In the genomic region with DNA sequence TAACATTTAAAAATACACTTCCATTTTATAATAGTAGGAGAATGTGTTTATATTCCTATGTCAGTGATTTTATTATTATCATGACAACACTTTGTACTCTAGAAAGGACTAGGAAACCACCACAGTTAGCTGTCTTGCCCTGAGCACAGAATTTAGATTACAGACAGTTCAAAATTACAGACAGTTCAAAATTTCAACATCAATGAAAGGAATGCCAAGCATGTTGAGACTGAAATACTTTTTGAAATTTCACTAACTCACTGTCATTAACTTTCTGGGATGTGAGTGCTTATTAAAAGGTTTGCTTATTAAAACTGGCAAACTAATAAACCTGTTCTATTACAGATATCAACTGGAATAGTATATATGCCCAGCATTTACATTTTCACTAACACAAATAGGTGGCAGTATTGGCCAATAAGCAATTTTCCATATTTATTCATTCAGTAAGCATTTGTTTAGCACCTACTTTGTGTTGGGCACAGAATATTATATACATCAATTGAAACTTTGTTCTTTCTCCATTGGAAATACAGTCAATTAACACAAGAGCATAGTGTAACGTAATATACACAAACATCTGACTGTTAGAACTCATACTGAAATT, we compare ENCODE assay signal across 15 cellular contexts.
DNase-seq lines count a peak whose midpoint lies in the region; FAIRE-seq lines count a peak whose summit lies in the region.
"Had no signal": no experiment of that assay in that cellular context is flagged by ENCODE, and none has a peak within 500 bp of the region (broad histone marks: within the 10 kb centered on the region; RNA-seq: fewer than 3 reads in every experiment).

No MANE protein-coding gene starts in this region.

- CTCF ChIA-PET in activated naive CD4-positive, alpha-beta T cell treated with anti-CD3 and anti-CD28 coated beads, Interleukin-2, amount 10 ng/mL, durations not matched to agents 7 days and 5 days (lab: Charles Lee): interaction anchor here (0.7 kb wide), 1 partner anchor 143 kb away, joined by 3 read pairs; no protein-coding TSS in a partner anchor

- H3K4me3 Mint-ChIP-seq in activated naive CD4-positive, alpha-beta T cell treated with anti-CD3 and anti-CD28 coated beads, Interleukin-2, amount 10 ng/mL, durations not matched to agents 7 days and 5 days: no peak overlapping the region
- H3K4me3 Mint-ChIP-seq: activated B cell treated with CpG ODN at 0.5 μM for 24 hours; activated T-cell treated with anti-CD3 and anti-CD28 coated beads, Interleukin-2, amount 50 U/mL, for 24 hours; neural progenitor cell had no signal

- H2BK120ac ChIP-seq in trophoblast cell (ENCODE audit: insufficient read depth, low read length, poor library complexity): no peak overlapping the region

- peaks cover 12% of the 10 kb centered on the region for H3K36me3 Mint-ChIP-seq in activated naive CD4-positive, alpha-beta T cell treated with anti-CD3 and anti-CD28 coated beads, Interleukin-2, amount 10 ng/mL, durations not matched to agents 7 days and 5 days
- H3K36me3 Mint-ChIP-seq: neural progenitor cell had no signal

- H3K4me3 ChIP-seq in trophoblast cell (ENCODE audit: low read depth, low read length): no peak overlapping the region
- H3K4me3 ChIP-seq: lung, neural progenitor cell had no signal

- no peak overlapping the region for H4K12ac ChIP-seq in trophoblast cell (ENCODE audit: low read depth, low read length)

- DNase-seq in NCI-H226: peak; percentile 55
- no peak for DNase-seq in epithelial cell of prostate (ENCODE audit: low read depth, low spot score)
- peak; percentile 1 to 75 for DNase-seq in trophoblast cell
- DNase-seq in activated naive CD4-positive, alpha-beta T cell treated with anti-CD3 and anti-CD28 coated beads, Interleukin-2, amount 10 ng/mL, durations not matched to agents 7 days and 5 days: no peak
- DNase-seq in NOMO-1 treated with dmso at 0.1 percent for 144 hours (lab: John Stamatoyannopoulos, UW; ENCODE audit: unreplicated experiment): no peak
- DNase-seq in NCI-H2227 treated with DMSO at 0.1 percent for 48 hours (lab: John Stamatoyannopoulos, UW): no peak
- DNase-seq in stimulated activated naive CD4-positive, alpha-beta T cell treated with Interleukin-2 at 50 U/mL for 16 hours (lab: John Stamatoyannopoulos, UW): no peak
- DNase-seq: activated B cell treated with CpG ODN at 0.5 μM for 24 hours; activated T-cell treated with anti-CD3 and anti-CD28 coated beads, Interleukin-2, amount 50 U/mL, for 24 hours; NCI-H1694; NCI-H82; small intestine had no signal

- H3K27me3 ChIP-seq in trophoblast cell (ENCODE audit: insufficient read depth, low read length): no peaks in the 10 kb centered on the region
- H3K27me3 ChIP-seq: neural progenitor cell had no signal

- no peak overlapping the region for H3K23ac ChIP-seq in trophoblast cell (ENCODE audit: low read length)

- H3K4me2 ChIP-seq in trophoblast cell (ENCODE audit: low read length): no peak overlapping the region
- H3K4me2 ChIP-seq: neural progenitor cell had no signal

- peak overlapping the region; percentile 8 for H3K27ac ChIP-seq in epithelial cell of prostate
- H3K27ac ChIP-seq in trophoblast cell (ENCODE audit: low read depth, low read length): no peak overlapping the region
- H3K27ac ChIP-seq: neural progenitor cell had no signal

- H3K79me2 ChIP-seq in trophoblast cell (ENCODE audit: control insufficient read depth, insufficient read depth, low read length, poor library complexity): no peaks in the 10 kb centered on the region

- H3K18ac ChIP-seq in trophoblast cell (ENCODE audit: low read length): no peak overlapping the region

- no peaks in the 10 kb centered on the region for H3K9me3 ChIP-seq in trophoblast cell (ENCODE audit: insufficient read depth, low read depth, low read length)

- H3K79me1 ChIP-seq in trophoblast cell (ENCODE audit: low read length): no peaks in the 10 kb centered on the region

- no peaks in the 10 kb centered on the region for H3K4me1 ChIP-seq in trophoblast cell (ENCODE audit: control insufficient read depth in 1 of 2, insufficient read depth in 2 of 2, low read length in 2 of 2)

- H2AFZ ChIP-seq in trophoblast cell (ENCODE audit: insufficient read depth, low read length, poor library complexity): no peak overlapping the region
- H2AFZ ChIP-seq: neural progenitor cell had no signal

- peak; percentile 74 for FAIRE-seq in G401.6 (lab: Jason Lieb, UNC)

- no peak overlapping the region for H4K8ac ChIP-seq in trophoblast cell (ENCODE audit: low read depth, low read length)

- H3K14ac ChIP-seq in trophoblast cell (ENCODE audit: low read length): no peak overlapping the region

- no peak overlapping the region for H3K9ac ChIP-seq in trophoblast cell (ENCODE audit: low read length)
- H3K9ac ChIP-seq: neural progenitor cell had no signal

- no peak overlapping the region for H3K27ac Mint-ChIP-seq in activated naive CD4-positive, alpha-beta T cell treated with anti-CD3 and anti-CD28 coated beads, Interleukin-2, amount 10 ng/mL, durations not matched to agents 7 days and 5 days
- H3K27ac Mint-ChIP-seq: activated B cell treated with CpG ODN at 0.5 μM for 24 hours; activated T-cell treated with anti-CD3 and anti-CD28 coated beads, Interleukin-2, amount 50 U/mL, for 24 hours; neural progenitor cell had no signal

- no peak overlapping the region for H4K91ac ChIP-seq in trophoblast cell (ENCODE audit: low read depth, low read length)

- H3K4me1 Mint-ChIP-seq in activated naive CD4-positive, alpha-beta T cell treated with anti-CD3 and anti-CD28 coated beads, Interleukin-2, amount 10 ng/mL, durations not matched to agents 7 days and 5 days: peaks cover 14% of the 10 kb centered on the region

- H3K9me3 Mint-ChIP-seq in activated naive CD4-positive, alpha-beta T cell treated with anti-CD3 and anti-CD28 coated beads, Interleukin-2, amount 10 ng/mL, durations not matched to agents 7 days and 5 days: no peaks in the 10 kb centered on the region
- H3K9me3 Mint-ChIP-seq: activated B cell treated with CpG ODN at 0.5 μM for 24 hours; activated T-cell treated with anti-CD3 and anti-CD28 coated beads, Interleukin-2, amount 50 U/mL, for 24 hours; neural progenitor cell had no signal

- no peak overlapping the region for H2BK5ac ChIP-seq in trophoblast cell (ENCODE audit: low read depth, low read length, poor library complexity)

- no peak overlapping the region for H2BK12ac ChIP-seq in trophoblast cell (ENCODE audit: low read length)

- H2AK5ac ChIP-seq in trophoblast cell (ENCODE audit: low read length): no peak overlapping the region

- whole genome bisulfite sequencing in trophoblast cell (ENCODE audit: extremely low coverage, insufficient coverage, insufficient read length): no CpG with 5 or more reads among the region's 1 CpG

- H3K4ac ChIP-seq in trophoblast cell (ENCODE audit: low read depth, low read length): no peak overlapping the region

- H3K36me3 ChIP-seq in trophoblast cell (ENCODE audit: control insufficient read depth in 1 of 2, insufficient read depth in 2 of 2, low read length in 2 of 2): no peaks in the 10 kb centered on the region
- H3K36me3 ChIP-seq: neural progenitor cell had no signal

- H3K27me3 Mint-ChIP-seq in activated naive CD4-positive, alpha-beta T cell treated with anti-CD3 and anti-CD28 coated beads, Interleukin-2, amount 10 ng/mL, durations not matched to agents 7 days and 5 days: no peaks in the 10 kb centered on the region
- H3K27me3 Mint-ChIP-seq: activated B cell treated with CpG ODN at 0.5 μM for 24 hours; activated T-cell treated with anti-CD3 and anti-CD28 coated beads, Interleukin-2, amount 50 U/mL, for 24 hours had no signal

Comparison
In these comparisons a context has a peak if more than half of its experiments do, and no peak if none do; other contexts are left out.
1. DNase-seq: peak in NCI-H226 (single experiment) and trophoblast cell (2 of 2); none in epithelial cell of prostate (single experiment), activated naive CD4-positive, alpha-beta T cell treated with anti-CD3 and anti-CD28 coated beads, Interleukin-2, amount 10 ng/mL, durations not matched to agents 7 days and 5 days (single experiment), NOMO-1 treated with dmso at 0.1 percent for 144 hours (single experiment), NCI-H2227 treated with DMSO at 0.1 percent for 48 hours (single experiment) and stimulated activated naive CD4-positive, alpha-beta T cell treated with Interleukin-2 at 50 U/mL for 16 hours (single experiment).